In the genomic region with DNA sequence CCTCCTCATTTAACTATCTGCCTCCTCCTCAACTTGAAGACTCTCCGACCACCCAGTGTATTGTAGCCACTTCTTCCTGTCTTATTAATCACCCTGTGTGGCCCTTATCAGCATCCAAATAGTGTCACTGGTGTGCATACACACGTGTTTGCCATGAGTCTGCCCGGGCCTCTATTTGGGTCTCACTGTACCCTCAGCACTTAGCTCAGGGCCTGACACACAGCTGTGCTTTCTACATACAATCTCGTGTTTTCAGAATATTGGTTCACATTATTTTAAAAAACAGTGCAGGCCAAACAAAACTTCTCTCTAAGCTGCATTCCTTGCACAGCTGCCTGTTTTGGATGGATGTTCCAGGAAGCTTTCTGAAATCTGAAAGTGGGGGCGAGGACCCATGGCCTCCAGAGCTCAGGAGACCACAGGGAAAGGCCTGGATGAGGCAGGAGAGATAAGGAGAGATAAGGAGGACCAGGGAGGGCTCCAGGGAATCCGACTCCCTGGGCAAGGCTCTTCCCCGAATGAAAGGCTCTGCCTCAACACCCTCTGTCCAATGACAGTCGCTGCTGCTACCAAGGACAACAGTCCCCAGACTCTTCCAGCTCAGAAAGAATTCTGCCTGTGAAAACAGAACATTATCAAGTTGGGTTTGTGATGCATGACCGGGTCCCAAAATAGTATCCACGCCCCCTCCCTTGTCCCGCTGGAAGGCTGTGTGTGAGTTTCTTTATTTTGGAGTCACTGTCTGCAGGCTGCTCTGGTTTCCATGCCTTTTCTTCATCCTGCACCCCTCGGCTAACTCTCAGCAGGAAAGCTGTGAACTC, we compare ENCODE assay signal across 26 cellular contexts.
DNase-seq lines count a peak whose midpoint lies in the region; ATAC-seq, FAIRE-seq and TF ChIP-seq lines count a peak whose summit lies in the region.
"Had no signal": no experiment of that assay in that cellular context is flagged by ENCODE, and none has a peak within 500 bp of the region (broad histone marks: within the 10 kb centered on the region; RNA-seq: fewer than 3 reads in every experiment).

No MANE protein-coding gene starts in this region.

- POLR2A ChIA-PET in GM12878 (lab: Charles Lee): no interaction called here
- POLR2A ChIA-PET in activated CD8-positive, alpha-beta T cell treated with anti-CD3 and anti-CD28 coated beads, Interleukin-2, amount 10 ng/mL, durations not matched to agents 7 days and 5 days (lab: Charles Lee): no interaction called here

- H3K9ac ChIP-seq in GM12878 (ENCODE audit: control insufficient read depth, insufficient read depth, low read length): no peak overlapping the region

- H3K4me3 ChIP-seq in GM12878: no peak overlapping the region
- no peak overlapping the region for H3K4me3 ChIP-seq in right cardiac atrium (ENCODE audit: low read length)
- H3K4me3 ChIP-seq in effector memory CD4-positive, alpha-beta T cell (ENCODE audit: insufficient read depth, low read depth, low read length, poor library complexity, severe bottlenecking): no peak overlapping the region
- H3K4me3 ChIP-seq: hepatocyte, spleen had no signal

- H2AFZ ChIP-seq in GM12878 (ENCODE audit: control insufficient read depth, low read depth, low read length): peak overlapping the region; percentile 68
- H2AFZ ChIP-seq: hepatocyte had no signal

- H3K9me3 ChIP-seq in GM12878 (replicated peaks; ENCODE audit: control insufficient read depth, insufficient read depth, low read length): no peaks in the 10 kb centered on the region
- H3K9me3 ChIP-seq in right cardiac atrium (ENCODE audit: control insufficient read depth, low read length): no peaks in the 10 kb centered on the region
- H3K9me3 ChIP-seq in effector memory CD4-positive, alpha-beta T cell (ENCODE audit: control insufficient read depth, low read length): no peaks in the 10 kb centered on the region
- H3K9me3 ChIP-seq: Caco-2 had no signal

- in situ Hi-C loops in GM12878 (cut with MboI): no loop called here

- H3K79me2 ChIP-seq in GM12878 (ENCODE audit: control insufficient read depth, insufficient read depth, low read length): no peaks in the 10 kb centered on the region
- H3K79me2 ChIP-seq: hepatocyte had no signal

- TF ChIP-seq RAD21 in GM12878 (IDR thresholded peaks at IDR 0.05; ENCODE audit: insufficient read depth, low read depth, low read length): no peak

- no TSS peak for BruUV-seq in GM12878 (replicated peaks; lab: Mats Ljungman, UMichigan)

- H3K27ac ChIP-seq in GM12878 (ENCODE audit: control insufficient read depth, insufficient read depth) (peak overlapping the region; percentile 25; the same call in 1 of the 2 replicates), right cardiac atrium (ENCODE audit: low read length) (no peak overlapping the region)
- H3K27ac ChIP-seq in effector memory CD4-positive, alpha-beta T cell (ENCODE audit: insufficient read depth, low read length, poor library complexity, severe bottlenecking): no peak overlapping the region
- H3K27ac ChIP-seq: hepatocyte, spleen had no signal

- H3K4me1 Mint-ChIP-seq in activated CD8-positive, alpha-beta T cell treated with anti-CD3 and anti-CD28 coated beads, Interleukin-2, amount 10 ng/mL, durations not matched to agents 7 days and 5 days (ENCODE audit: low read depth): no peaks in the 10 kb centered on the region
- H3K4me1 Mint-ChIP-seq: memory B cell; stimulated activated memory B cell treated with anti-CD40 and anti-IgM and Interleukin-4, amounts not matched to agents 10 μg/mL and 1 μg/mL and 100 μg/mL, for 72 hours had no signal

- ATAC-seq in GM18868 (IDR thresholded peaks at IDR 0.05; ENCODE audit: unreplicated experiment): peak; percentile 7
- peak; percentile 42 for ATAC-seq in GM12878
- peak; percentile 73 to 86 for ATAC-seq in right cardiac atrium
- peak; percentile 85 for ATAC-seq in sciatic nerve
- ATAC-seq in activated CD8-positive, alpha-beta T cell treated with anti-CD3 and anti-CD28 coated beads, Interleukin-2, amount 10 ng/mL, durations not matched to agents 7 days and 5 days: no peak
- ATAC-seq: activated naive CD4-positive, alpha-beta T cell treated with anti-CD3 and anti-CD28 coated beads, Interleukin-2, amount 50 U/mL, for 72 hours; PC-3; stimulated activated memory B cell treated with anti-CD40 and anti-IgM and Interleukin-4, amounts not matched to agents 10 μg/mL and 1 μg/mL and 100 μg/mL, for 72 hours had no signal

- H3K9me3 Mint-ChIP-seq in activated CD8-positive, alpha-beta T cell treated with anti-CD3 and anti-CD28 coated beads, Interleukin-2, amount 10 ng/mL, durations not matched to agents 7 days and 5 days (ENCODE audit: insufficient read depth): no peaks in the 10 kb centered on the region
- H3K9me3 Mint-ChIP-seq: activated T-helper 2 cell treated with anti-CD3 and anti-CD28 coated beads, Interferon-gamma antibody, Interleukin-2, Interleukin-4, amounts not matched to agents 10 μg/mL and 5 μg/mL and 100 μg/mL, durations not matched to agents 14 hours and 24 hours and 36 hours; stimulated activated memory B cell treated with anti-CD40 and anti-IgM and Interleukin-4, amounts not matched to agents 10 μg/mL and 1 μg/mL and 100 μg/mL, for 72 hours had no signal

- no peak for DNase-seq in GM12878 (ENCODE audit: low read depth, low spot score)
- DNase-seq in right cardiac atrium: peak in 2 of 3 donors; percentile 59 to 73
- DNase-seq in sciatic nerve (ENCODE audit: low spot score): no peak
- DNase-seq in stimulated activated CD4-positive, alpha-beta T cell treated with anti-CD3 and anti-CD28 coated beads, Interleukin-4, amount 100 ng/mL, for 24 hours: no peak
- no peak for DNase-seq in activated CD8-positive, alpha-beta T cell treated with anti-CD3 and anti-CD28 coated beads, Interleukin-2, amount 10 ng/mL, durations not matched to agents 7 days and 5 days
- DNase-seq in effector memory CD4-positive, alpha-beta T cell: no peak
- DNase-seq in NCI-H128 (lab: John Stamatoyannopoulos, UW; ENCODE audit: unreplicated experiment): no peak
- DNase-seq: activated CD4-positive, alpha-beta T cell treated with anti-CD3 and anti-CD28 coated beads, Interleukin-2, amount 50 U/mL, for 48 hours; Caco-2; DMS79; effector CD8-positive, alpha-beta T cell; foreskin melanocyte; kidney; NCI-H1417; NCI-H510A treated with DMSO at 0.1 percent for 48 hours; occipital lobe; PC-3; SHP77; spleen; stimulated activated CD4-positive, alpha-beta T cell treated with anti-CD3 and anti-CD28 coated beads, Interleukin-2, amount 100 ng/mL, for 48 hours had no signal

- SMC1A ChIA-PET in GM12878 (lab: Charles Lee; ENCODE audit: uncharacterized antibody, unreplicated experiment): interaction anchor here (0.6 to 1.8 kb wide), 9 partner anchors 9 to 495 kb away, joined by 3 to 8 read pairs (median 3); no protein-coding TSS in a partner anchor

- CTCF ChIA-PET in GM12878 (lab: Yijun Ruan, JAX): interaction anchor here (1.0 to 3.2 kb wide), 2 partner anchors 11 to 160 kb away, joined by 3 to 15 read pairs; no protein-coding TSS in a partner anchor
- CTCF ChIA-PET in activated CD8-positive, alpha-beta T cell treated with anti-CD3 and anti-CD28 coated beads, Interleukin-2, amount 10 ng/mL, durations not matched to agents 7 days and 5 days (lab: Charles Lee): interaction anchor here (1.4 kb wide), 1 partner anchor 11 kb away, joined by 4 read pairs; no protein-coding TSS in a partner anchor

- no peak for FAIRE-seq in GM12878 (lab: Jason Lieb, UNC)
- FAIRE-seq: kidney had no signal

- no peaks in the 10 kb centered on the region for H3K36me3 Mint-ChIP-seq in activated CD8-positive, alpha-beta T cell treated with anti-CD3 and anti-CD28 coated beads, Interleukin-2, amount 10 ng/mL, durations not matched to agents 7 days and 5 days (ENCODE audit: low read depth)
- H3K36me3 Mint-ChIP-seq: activated naive CD4-positive, alpha-beta T cell treated with anti-CD3 and anti-CD28 coated beads, Interleukin-2, amount 50 U/mL, for 72 hours; memory B cell; stimulated activated memory B cell treated with anti-CD40 and anti-IgM and Interleukin-4, amounts not matched to agents 10 μg/mL and 1 μg/mL and 100 μg/mL, for 72 hours had no signal

- TF ChIP-seq EP300 in GM12878 (IDR thresholded peaks at IDR 0.05; ENCODE audit: borderline replicate concordance in 1 of 2, control insufficient read depth in 1 of 2, low read depth in 2 of 2, low read length in 2 of 2): no peak

- 17% methylated on average over 12 of the region's 12 CpGs for whole genome bisulfite sequencing in GM12878 (ENCODE audit: insufficient coverage, insufficient replicate concordance, low lambda C conversion rate, missing lambda C conversion rate)
- WGBS in right cardiac atrium: 8% methylated on average over 12 of the region's 12 CpGs

- H3K27me3 ChIP-seq in GM12878 (replicated peaks in 1 of 2; ENCODE audit: control insufficient read depth in 2 of 2, insufficient read depth in 2 of 2, low read length in 1 of 2): no peaks in the 10 kb centered on the region
- no peaks in the 10 kb centered on the region for H3K27me3 ChIP-seq in right cardiac atrium (ENCODE audit: control insufficient read depth, insufficient read depth)
- no peaks in the 10 kb centered on the region for H3K27me3 ChIP-seq in effector memory CD4-positive, alpha-beta T cell (replicated peaks; ENCODE audit: control insufficient read depth, insufficient read depth, low read length, poor library complexity, severe bottlenecking)
- H3K27me3 ChIP-seq: hepatocyte had no signal

- H3K4me1 ChIP-seq in GM12878 (ENCODE audit: control insufficient read depth, insufficient read depth, low read length) (peaks cover 19% of the 10 kb centered on the region), right cardiac atrium (ENCODE audit: control insufficient read depth, insufficient read depth, low read length) (peaks cover 2% of the 10 kb centered on the region)
- H3K4me1 ChIP-seq in effector memory CD4-positive, alpha-beta T cell (ENCODE audit: control insufficient read depth, insufficient read depth, low read length, poor library complexity, severe bottlenecking): no peaks in the 10 kb centered on the region
- H3K4me1 ChIP-seq: Caco-2, spleen had no signal

- H3K4me3 Mint-ChIP-seq in activated CD8-positive, alpha-beta T cell treated with anti-CD3 and anti-CD28 coated beads, Interleukin-2, amount 10 ng/mL, durations not matched to agents 7 days and 5 days: no peak overlapping the region
- H3K4me3 Mint-ChIP-seq: memory B cell; stimulated activated memory B cell treated with anti-CD40 and anti-IgM and Interleukin-4, amounts not matched to agents 10 μg/mL and 1 μg/mL and 100 μg/mL, for 72 hours had no signal

- H3K27me3 Mint-ChIP-seq in activated CD8-positive, alpha-beta T cell treated with anti-CD3 and anti-CD28 coated beads, Interleukin-2, amount 10 ng/mL, durations not matched to agents 7 days and 5 days (ENCODE audit: low read depth): peaks cover 2% of the 10 kb centered on the region

- no peak overlapping the region for H3K27ac Mint-ChIP-seq in activated CD8-positive, alpha-beta T cell treated with anti-CD3 and anti-CD28 coated beads, Interleukin-2, amount 10 ng/mL, durations not matched to agents 7 days and 5 days
- H3K27ac Mint-ChIP-seq: activated naive CD4-positive, alpha-beta T cell treated with anti-CD3 and anti-CD28 coated beads, Interleukin-2, amount 50 U/mL, for 72 hours; activated T-helper 2 cell treated with anti-CD3 and anti-CD28 coated beads, Interferon-gamma antibody, Interleukin-2, Interleukin-4, amounts not matched to agents 10 μg/mL and 5 μg/mL and 100 μg/mL, durations not matched to agents 14 hours and 24 hours and 36 hours; memory B cell; stimulated activated memory B cell treated with anti-CD40 and anti-IgM and Interleukin-4, amounts not matched to agents 10 μg/mL and 1 μg/mL and 100 μg/mL, for 72 hours had no signal

- no peaks in the 10 kb centered on the region for H3K36me3 ChIP-seq in GM12878 (ENCODE audit: control insufficient read depth in 2 of 2, insufficient read depth in 2 of 2, low read length in 1 of 2)
- no peaks in the 10 kb centered on the region for H3K36me3 ChIP-seq in effector memory CD4-positive, alpha-beta T cell (ENCODE audit: control insufficient read depth, insufficient read depth, low read length)
- H3K36me3 ChIP-seq: spleen had no signal

- no peak for TF ChIP-seq CTCF in GM12878 (IDR thresholded peaks at IDR 0.05 in 2 of 3, conservative IDR thresholded peaks at IDR 0.05 in 1 of 3; ENCODE audit: control insufficient read depth in 2 of 3, extremely low read depth in 1 of 3, insufficient read depth in 1 of 3, low read depth in 3 of 3, low read length in 3 of 3)

- H4K20me1 ChIP-seq in GM12878 (ENCODE audit: control insufficient read depth, insufficient read depth): no peaks in the 10 kb centered on the region

- H3K4me2 ChIP-seq in GM12878 (ENCODE audit: control insufficient read depth, insufficient read depth): no peak overlapping the region
- H3K4me2 ChIP-seq: hepatocyte had no signal

- RAD21 ChIA-PET in GM12878 (lab: Charles Lee; ENCODE audit: unreplicated experiment): interaction anchor here (1.4 to 1.9 kb wide), 2 partner anchors 9 to 28 kb away, joined by 7 to 8 read pairs; no protein-coding TSS in a partner anchor

- TF ChIP-seq POLR2A in GM12878 (IDR thresholded peaks at IDR 0.05; ENCODE audit: low read depth, low read length): no peak

- intact Hi-C loops in GM12878 (cut with micrococcal nuclease; ENCODE audit: unreplicated experiment): no loop called here
- intact Hi-C loops in right cardiac atrium (cut with DNase I): no loop called here
- intact Hi-C loops in sciatic nerve (cut with DNase I): no loop called here

Comparison
In these comparisons a context has a peak if more than half of its experiments do, and no peak if none do; other contexts are left out.
1. DNase-seq: peak in right cardiac atrium (2 of 3); none in GM12878 (single experiment), sciatic nerve (single experiment), stimulated activated CD4-positive, alpha-beta T cell treated with anti-CD3 and anti-CD28 coated beads, Interleukin-4, amount 100 ng/mL, for 24 hours (single experiment), activated CD8-positive, alpha-beta T cell treated with anti-CD3 and anti-CD28 coated beads, Interleukin-2, amount 10 ng/mL, durations not matched to agents 7 days and 5 days (single experiment), effector memory CD4-positive, alpha-beta T cell (0 of 3) and NCI-H128 (single experiment).